In the genomic region with DNA sequence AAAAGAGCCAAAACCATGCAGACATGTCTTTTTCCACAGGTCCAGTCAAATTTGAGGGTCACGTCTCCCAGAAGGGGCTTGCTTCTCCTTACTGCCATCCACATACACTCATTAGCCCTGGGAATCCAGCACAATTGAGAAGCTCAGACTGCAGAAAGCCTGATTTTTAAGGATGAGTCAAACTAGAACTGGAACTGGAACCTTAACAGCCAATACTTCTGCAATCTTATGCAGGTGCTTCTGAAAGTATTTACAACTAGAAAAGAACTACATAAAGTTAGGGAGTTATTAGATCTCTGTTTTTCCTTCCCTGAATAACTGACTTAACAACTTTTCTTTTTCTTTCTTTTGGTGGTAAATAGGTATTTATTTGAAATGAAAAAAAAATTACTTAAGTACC, we compare ENCODE assay signal across 27 cellular contexts.
DNase-seq lines count a peak whose midpoint lies in the region; ATAC-seq lines count a peak whose summit lies in the region.
"Had no signal": no experiment of that assay in that cellular context is flagged by ENCODE, and none has a peak within 500 bp of the region (broad histone marks: within the 10 kb centered on the region; RNA-seq: fewer than 3 reads in every experiment).

No MANE protein-coding gene starts in this region.

- H3K4me3 ChIP-seq in right cardiac atrium (ENCODE audit: low read length), result no peak overlapping the region
- no peak overlapping the region for H3K4me3 ChIP-seq in CD4-positive, alpha-beta memory T cell (ENCODE audit: low read length in 2 of 2)
- H3K4me3 ChIP-seq: BLaER1 treated with 17β-estradiol and CSF1 and Interleukin-3, amounts not matched to agents 10 nM and 100 nM; GM23338; K562; SJSA1 had no signal

- no peaks in the 10 kb centered on the region for H3K36me3 ChIP-seq in CD4-positive, alpha-beta memory T cell (ENCODE audit: insufficient read depth, low read length)

- DNase-seq in right cardiac atrium (no peak), sciatic nerve (ENCODE audit: low spot score) (no peak), NCI-H774 (lab: John Stamatoyannopoulos, UW) (no peak)
- no peak for DNase-seq in CD4-positive, alpha-beta memory T cell
- DNase-seq: AML-193; CD8-positive, alpha-beta memory T cell; DMS 273 treated with DMSO at 0.1 percent for 48 hours; DMS79 treated with DMSO at 0.1 percent for 48 hours; GF-D8; H9; Kasumi-1; NCI-H1105 treated with DMSO at 0.1 percent for 48 hours; NCI-H146; NCI-H1930; NCI-H2107; NCI-H446; NCI-H524 treated with DMSO at 0.1 percent for 48 hours; Right ventricle myocardium superior; RPMI8226; T-helper 2 cell had no signal

- POLR2A ChIA-PET in CD4-positive, alpha-beta memory T cell (lab: Charles Lee; ENCODE audit: partially characterized antibody), result no interaction called here

- H3K4me3 Mint-ChIP-seq in CD4-positive, alpha-beta memory T cell, result no peak overlapping the region
- H3K4me3 Mint-ChIP-seq: CD8-positive, alpha-beta memory T cell; GM23338; H9 had no signal

- no peaks in the 10 kb centered on the region for H3K27me3 ChIP-seq in right cardiac atrium (ENCODE audit: control insufficient read depth, insufficient read depth)
- no peaks in the 10 kb centered on the region for H3K27me3 ChIP-seq in CD4-positive, alpha-beta memory T cell (ENCODE audit: insufficient read depth, low read length)
- H3K27me3 ChIP-seq: BLaER1 treated with 17β-estradiol and CSF1 and Interleukin-3, amounts not matched to agents 10 nM and 100 nM; SJSA1 had no signal

- ATAC-seq in GM18499 (IDR thresholded peaks at IDR 0.05; ENCODE audit: insufficient read depth, unreplicated experiment) (peak; percentile 66), GM21529 (IDR thresholded peaks at IDR 0.05; ENCODE audit: unreplicated experiment) (peak; percentile 62), HG02973 (IDR thresholded peaks at IDR 0.05; ENCODE audit: unreplicated experiment) (peak; percentile 51), right cardiac atrium (no peak), sciatic nerve (no peak)
- ATAC-seq: GM23338, K562 had no signal

- CTCF ChIA-PET in CD4-positive, alpha-beta memory T cell (lab: Charles Lee; ENCODE audit: partially characterized antibody), result no interaction called here

- no peaks in the 10 kb centered on the region for H3K36me3 Mint-ChIP-seq in CD4-positive, alpha-beta memory T cell
- H3K36me3 Mint-ChIP-seq: CD8-positive, alpha-beta memory T cell had no signal

- intact Hi-C loops in right cardiac atrium (cut with DNase I), result no loop called here
- intact Hi-C loops in sciatic nerve (cut with DNase I), result no loop called here
- intact Hi-C loops in CD4-positive, alpha-beta memory T cell (cut with micrococcal nuclease), result no loop called here

- H3K9me3 ChIP-seq in right cardiac atrium (ENCODE audit: control insufficient read depth, low read length), result no peaks in the 10 kb centered on the region
- H3K9me3 ChIP-seq in CD4-positive, alpha-beta memory T cell (ENCODE audit: control insufficient read depth in 1 of 2, low read length in 2 of 2), result no peaks in the 10 kb centered on the region
- H3K9me3 ChIP-seq: SJSA1 had no signal

- 93% methylated on average over 1 of the region's 1 CpG for WGBS in right cardiac atrium

- no peak overlapping the region for H3K27ac Mint-ChIP-seq in CD4-positive, alpha-beta memory T cell
- H3K27ac Mint-ChIP-seq: CD8-positive, alpha-beta memory T cell; GM23338 had no signal

- no peaks in the 10 kb centered on the region for H3K4me1 ChIP-seq in right cardiac atrium (ENCODE audit: control insufficient read depth, insufficient read depth, low read length)
- no peaks in the 10 kb centered on the region for H3K4me1 ChIP-seq in CD4-positive, alpha-beta memory T cell (ENCODE audit: insufficient read depth, low read length)

- H3K9me3 Mint-ChIP-seq in CD4-positive, alpha-beta memory T cell, result no peaks in the 10 kb centered on the region

- H3K4me1 Mint-ChIP-seq in CD4-positive, alpha-beta memory T cell, result no peaks in the 10 kb centered on the region
- H3K4me1 Mint-ChIP-seq: CD8-positive, alpha-beta memory T cell; H9 had no signal

- peaks cover 3 to 5% of the 10 kb centered on the region in 2 donors for H3K27me3 Mint-ChIP-seq in CD4-positive, alpha-beta memory T cell

- no peak overlapping the region for H3K27ac ChIP-seq in right cardiac atrium (ENCODE audit: low read length)
- no peak overlapping the region for H3K27ac ChIP-seq in CD4-positive, alpha-beta memory T cell (ENCODE audit: low read depth, low read length)
- H3K27ac ChIP-seq: BLaER1 treated with 17β-estradiol and CSF1 and Interleukin-3, amounts not matched to agents 10 nM and 100 nM; SJSA1 had no signal

Comparison
In these comparisons a context has a peak if more than half of its experiments do, and no peak if none do; other contexts are left out.
1. ATAC-seq: peak in GM18499 (single experiment), GM21529 (single experiment) and HG02973 (single experiment); none in right cardiac atrium (0 of 2) and sciatic nerve (single experiment).